Comparison of ENCODE assay signal across 1 cellular context in genomic region chr20:56389807-56390206, GRCh38.
TF ChIP-seq lines count a peak whose summit lies in the region.

No MANE protein-coding gene starts in this region.

TF ChIP-seq in GM12878, 131 proteins besides CTCF, POLR2A, EP300 and RAD21:
- TF ChIP-seq FOS (IDR thresholded peaks at IDR 0.05; ENCODE audit: borderline replicate concordance, extremely low read depth, insufficient read length) (no peak), SREBF1 (IDR thresholded peaks at IDR 0.05; ENCODE audit: low read length) (no peak), MEF2B (IDR thresholded peaks at IDR 0.05; ENCODE audit: partially characterized antibody, poor library complexity, severe bottlenecking) (no peak), ZNF24 (IDR thresholded peaks at IDR 0.05) (no peak), TBL1XR1 (IDR thresholded peaks at IDR 0.05; ENCODE audit: low read depth, low read length) (no peak), ZNF622 (IDR thresholded peaks at IDR 0.05) (no peak), STAT1 (conservative IDR thresholded peaks at IDR 0.05) (no peak), RELA (IDR thresholded peaks at IDR 0.05; ENCODE audit: borderline replicate concordance, partially characterized antibody) (no peak), FOXM1 (IDR thresholded peaks at IDR 0.05; ENCODE audit: low read depth, low read length) (no peak), E2F8 (IDR thresholded peaks at IDR 0.05; ENCODE audit: low read depth, partially characterized antibody) (no peak), ATF3 (IDR thresholded peaks at IDR 0.05; ENCODE audit: borderline replicate concordance, extremely low read depth, low read depth, low read length) (no peak), MEF2A (IDR thresholded peaks at IDR 0.05; ENCODE audit: insufficient read depth, low read depth, low read length) (no peak), SIN3A (IDR thresholded peaks at IDR 0.05; ENCODE audit: low read depth, low read length) (no peak), TCF12 (IDR thresholded peaks at IDR 0.05; ENCODE audit: low read depth, low read length) (no peak), HCFC1 (IDR thresholded peaks at IDR 0.05; ENCODE audit: low read length) (no peak), CHD4 (IDR thresholded peaks at IDR 0.05) (no peak), RBBP5 (conservative IDR thresholded peaks at IDR 0.05) (no peak), TCF7 (IDR thresholded peaks at IDR 0.05; ENCODE audit: borderline replicate concordance) (no peak)
- TF ChIP-seq, protein P1, sequence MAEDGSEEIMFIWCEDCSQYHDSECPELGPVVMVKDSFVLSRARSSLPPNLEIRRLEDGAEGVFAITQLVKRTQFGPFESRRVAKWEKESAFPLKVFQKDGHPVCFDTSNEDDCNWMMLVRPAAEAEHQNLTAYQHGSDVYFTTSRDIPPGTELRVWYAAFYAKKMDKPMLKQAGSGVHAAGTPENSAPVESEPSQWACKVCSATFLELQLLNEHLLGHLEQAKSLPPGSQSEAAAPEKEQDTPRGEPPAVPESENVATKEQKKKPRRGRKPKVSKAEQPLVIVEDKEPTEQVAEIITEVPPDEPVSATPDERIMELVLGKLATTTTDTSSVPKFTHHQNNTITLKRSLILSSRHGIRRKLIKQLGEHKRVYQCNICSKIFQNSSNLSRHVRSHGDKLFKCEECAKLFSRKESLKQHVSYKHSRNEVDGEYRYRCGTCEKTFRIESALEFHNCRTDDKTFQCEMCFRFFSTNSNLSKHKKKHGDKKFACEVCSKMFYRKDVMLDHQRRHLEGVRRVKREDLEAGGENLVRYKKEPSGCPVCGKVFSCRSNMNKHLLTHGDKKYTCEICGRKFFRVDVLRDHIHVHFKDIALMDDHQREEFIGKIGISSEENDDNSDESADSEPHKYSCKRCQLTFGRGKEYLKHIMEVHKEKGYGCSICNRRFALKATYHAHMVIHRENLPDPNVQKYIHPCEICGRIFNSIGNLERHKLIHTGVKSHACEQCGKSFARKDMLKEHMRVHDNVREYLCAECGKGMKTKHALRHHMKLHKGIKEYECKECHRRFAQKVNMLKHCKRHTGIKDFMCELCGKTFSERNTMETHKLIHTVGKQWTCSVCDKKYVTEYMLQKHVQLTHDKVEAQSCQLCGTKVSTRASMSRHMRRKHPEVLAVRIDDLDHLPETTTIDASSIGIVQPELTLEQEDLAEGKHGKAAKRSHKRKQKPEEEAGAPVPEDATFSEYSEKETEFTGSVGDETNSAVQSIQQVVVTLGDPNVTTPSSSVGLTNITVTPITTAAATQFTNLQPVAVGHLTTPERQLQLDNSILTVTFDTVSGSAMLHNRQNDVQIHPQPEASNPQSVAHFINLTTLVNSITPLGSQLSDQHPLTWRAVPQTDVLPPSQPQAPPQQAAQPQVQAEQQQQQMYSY (CRISPR knock-in tag; IDR thresholded peaks at IDR 0.05), result no peak
